Comparison of ENCODE assay signal across 21 cellular contexts in genomic region chr5:181063514-181063913, GRCh38. TPM values are rescaled to one million over a fixed set of nuclear protein-coding genes. Genes with fewer than 3 reads are reported as not detected.
A peak's percentile ranks its signal among the peaks of the same experiment; 100 is the strongest.
DNase-seq lines count a peak whose midpoint lies in the region; ATAC-seq and TF ChIP-seq lines count a peak whose summit lies in the region.
"Had no signal": no experiment of that assay in that cellular context is flagged by ENCODE, and none has a peak within 500 bp of the region (broad histone marks: within the 10 kb centered on the region; RNA-seq: fewer than 3 reads in every experiment).

No MANE protein-coding gene starts in this region.

- H2BK12ac ChIP-seq in trophoblast cell (ENCODE audit: low read length): no peak overlapping the region

- H3K27ac ChIP-seq in trophoblast cell (ENCODE audit: low read depth, low read length) (no peak overlapping the region), sigmoid colon (no peak overlapping the region)
- H3K27ac ChIP-seq: BLaER1 treated with 17β-estradiol and CSF1 and Interleukin-3, amounts not matched to agents 10 nM and 100 nM had no signal

- no CpG with 5 or more reads among the region's 8 CpGs for WGBS in trophoblast cell (ENCODE audit: extremely low coverage, insufficient coverage, insufficient read length)
- 89 to 93% methylated on average over 8 of the region's 8 CpGs for WGBS in sigmoid colon, 2 donors

- no peak for TF ChIP-seq EP300 in sigmoid colon (IDR thresholded peaks at IDR 0.05)

- peaks cover 20% of the 10 kb centered on the region for H3K9me3 ChIP-seq in trophoblast cell (ENCODE audit: insufficient read depth, low read depth, low read length)
- no peaks in the 10 kb centered on the region for H3K9me3 ChIP-seq in mucosa of descending colon
- H3K9me3 ChIP-seq in sigmoid colon: peaks cover 0 to under 1% (median 0%) of the 10 kb centered on the region in 4 donors

- H3K4me3 ChIP-seq in HFF-Myc (replicated peaks; ENCODE audit: low read depth, low read length) (no peak overlapping the region), trophoblast cell (ENCODE audit: low read depth, low read length) (no peak overlapping the region), mucosa of descending colon (no peak overlapping the region), sigmoid colon (no peak overlapping the region)
- H3K4me3 ChIP-seq: BLaER1 treated with 17β-estradiol and CSF1 and Interleukin-3, amounts not matched to agents 10 nM and 100 nM had no signal

- no peak overlapping the region for H3K27ac Mint-ChIP-seq in activated CD8-positive, alpha-beta memory T cell treated with anti-CD3 and anti-CD28 coated beads, Interleukin-2, amount 10 ng/mL, durations not matched to agents 7 days and 5 days
- H3K27ac Mint-ChIP-seq in activated T-helper 17 cell treated with anti-CD3 and anti-CD28 coated beads, Interleukin-2, amount 50 U/mL, for 72 hours: no peak overlapping the region
- H3K27ac Mint-ChIP-seq: CD4-positive, CD25-positive, alpha-beta regulatory T cell; H9; HFFc6 had no signal

- H3K4me1 Mint-ChIP-seq in activated CD8-positive, alpha-beta memory T cell treated with anti-CD3 and anti-CD28 coated beads, Interleukin-2, amount 10 ng/mL, durations not matched to agents 7 days and 5 days: no peaks in the 10 kb centered on the region
- H3K4me1 Mint-ChIP-seq in activated T-helper 17 cell treated with anti-CD3 and anti-CD28 coated beads, Interleukin-2, amount 50 U/mL, for 72 hours: no peaks in the 10 kb centered on the region

- peak overlapping the region; percentile 8 for H3K9ac ChIP-seq in trophoblast cell (ENCODE audit: low read length)
- H3K9ac ChIP-seq: BLaER1 treated with 17β-estradiol and CSF1 and Interleukin-3, amounts not matched to agents 10 nM and 100 nM had no signal

- no peak overlapping the region for H2AK5ac ChIP-seq in trophoblast cell (ENCODE audit: low read length)

- intact Hi-C loops in mucosa of descending colon (cut with DNase I, micrococcal nuclease): no loop called here
- intact Hi-C loops in sigmoid colon (cut with DNase I): no loop called here

- H3K4me2 ChIP-seq in trophoblast cell (ENCODE audit: low read length): no peak overlapping the region
- H3K4me2 ChIP-seq: BLaER1 treated with 17β-estradiol and CSF1 and Interleukin-3, amounts not matched to agents 10 nM and 100 nM had no signal

- H3K4me1 ChIP-seq in trophoblast cell (ENCODE audit: control insufficient read depth in 1 of 2, insufficient read depth in 2 of 2, low read length in 2 of 2): peaks cover 4 to 6% of the 10 kb centered on the region in 2 experiments
- H3K4me1 ChIP-seq in mucosa of descending colon (ENCODE audit: low read depth): no peaks in the 10 kb centered on the region
- H3K4me1 ChIP-seq in sigmoid colon: peaks cover 0 to 6% (median 2%) of the 10 kb centered on the region in 4 donors

- H3K18ac ChIP-seq in trophoblast cell (ENCODE audit: low read length): no peak overlapping the region

- TF ChIP-seq CTCF in HFF-Myc (IDR thresholded peaks at IDR 0.05; ENCODE audit: low read depth, low read length, missing control alignments) (no peak), mucosa of descending colon (IDR thresholded peaks at IDR 0.05) (no peak), sigmoid colon (IDR thresholded peaks at IDR 0.05) (no peak)

- H4K91ac ChIP-seq in trophoblast cell (ENCODE audit: low read depth, low read length): no peak overlapping the region

- no peak overlapping the region for H2BK120ac ChIP-seq in trophoblast cell (ENCODE audit: insufficient read depth, low read length, poor library complexity)

- H3K23ac ChIP-seq in trophoblast cell (ENCODE audit: low read length): no peak overlapping the region

- H3K4me3 Mint-ChIP-seq in activated CD8-positive, alpha-beta memory T cell treated with anti-CD3 and anti-CD28 coated beads, Interleukin-2, amount 10 ng/mL, durations not matched to agents 7 days and 5 days: no peak overlapping the region
- no peak overlapping the region for H3K4me3 Mint-ChIP-seq in activated T-helper 17 cell treated with anti-CD3 and anti-CD28 coated beads, Interleukin-2, amount 50 U/mL, for 72 hours
- H3K4me3 Mint-ChIP-seq: CD4-positive, CD25-positive, alpha-beta regulatory T cell; HFFc6 had no signal

- H4K12ac ChIP-seq in trophoblast cell (ENCODE audit: low read depth, low read length): no peak overlapping the region

- no peaks in the 10 kb centered on the region for H3K36me3 Mint-ChIP-seq in activated CD8-positive, alpha-beta memory T cell treated with anti-CD3 and anti-CD28 coated beads, Interleukin-2, amount 10 ng/mL, durations not matched to agents 7 days and 5 days
- no peaks in the 10 kb centered on the region for H3K36me3 Mint-ChIP-seq in activated T-helper 17 cell treated with anti-CD3 and anti-CD28 coated beads, Interleukin-2, amount 50 U/mL, for 72 hours (ENCODE audit: low read depth)
- H3K36me3 Mint-ChIP-seq: CD4-positive, CD25-positive, alpha-beta regulatory T cell had no signal

- H2BK5ac ChIP-seq in trophoblast cell (ENCODE audit: low read depth, low read length, poor library complexity): no peak overlapping the region

- H3K27me3 Mint-ChIP-seq in activated CD8-positive, alpha-beta memory T cell treated with anti-CD3 and anti-CD28 coated beads, Interleukin-2, amount 10 ng/mL, durations not matched to agents 7 days and 5 days: peaks cover 59% of the 10 kb centered on the region
- peaks cover 58% of the 10 kb centered on the region for H3K27me3 Mint-ChIP-seq in activated T-helper 17 cell treated with anti-CD3 and anti-CD28 coated beads, Interleukin-2, amount 50 U/mL, for 72 hours

- H3K27me3 ChIP-seq in trophoblast cell (ENCODE audit: insufficient read depth, low read length): peaks cover 23% of the 10 kb centered on the region
- peaks cover 14 to 84% (median 32%) of the 10 kb centered on the region in 3 donors for H3K27me3 ChIP-seq in sigmoid colon
- H3K27me3 ChIP-seq: BLaER1 treated with 17β-estradiol and CSF1 and Interleukin-3, amounts not matched to agents 10 nM and 100 nM had no signal

- no peaks in the 10 kb centered on the region for H3K9me3 Mint-ChIP-seq in activated CD8-positive, alpha-beta memory T cell treated with anti-CD3 and anti-CD28 coated beads, Interleukin-2, amount 10 ng/mL, durations not matched to agents 7 days and 5 days (ENCODE audit: low read depth)
- H3K9me3 Mint-ChIP-seq in activated T-helper 17 cell treated with anti-CD3 and anti-CD28 coated beads, Interleukin-2, amount 50 U/mL, for 72 hours: no peaks in the 10 kb centered on the region
- H3K9me3 Mint-ChIP-seq: HFFc6 had no signal

- H3K4ac ChIP-seq in trophoblast cell (ENCODE audit: low read depth, low read length): no peak overlapping the region

- no peak overlapping the region for H4K8ac ChIP-seq in trophoblast cell (ENCODE audit: low read depth, low read length)

- TF ChIP-seq POLR2A in sigmoid colon (IDR thresholded peaks at IDR 0.05): no peak

- no peaks in the 10 kb centered on the region for H3K36me3 ChIP-seq in trophoblast cell (ENCODE audit: control insufficient read depth in 1 of 2, insufficient read depth in 2 of 2, low read length in 2 of 2)
- H3K36me3 ChIP-seq in mucosa of descending colon (ENCODE audit: low read depth): no peaks in the 10 kb centered on the region
- H3K36me3 ChIP-seq in sigmoid colon: no peaks in the 10 kb centered on the region

- ATAC-seq in activated CD8-positive, alpha-beta memory T cell treated with anti-CD3 and anti-CD28 coated beads, Interleukin-2, amount 10 ng/mL, durations not matched to agents 7 days and 5 days: no peak
- peak; percentile 64 for ATAC-seq in activated T-helper 17 cell treated with anti-CD3 and anti-CD28 coated beads, Interleukin-2, amount 50 U/mL, for 72 hours (replicated peaks)
- ATAC-seq in mucosa of descending colon: no peak

- no peak overlapping the region for H2AFZ ChIP-seq in trophoblast cell (ENCODE audit: insufficient read depth, low read length, poor library complexity)

- no peaks in the 10 kb centered on the region for H3K79me1 ChIP-seq in trophoblast cell (ENCODE audit: low read length)

- CTCF ChIA-PET in activated CD8-positive, alpha-beta memory T cell treated with anti-CD3 and anti-CD28 coated beads, Interleukin-2, amount 10 ng/mL, durations not matched to agents 7 days and 5 days (lab: Charles Lee): no interaction called here

- DNase-seq in activated CD8-positive, alpha-beta memory T cell treated with anti-CD3 and anti-CD28 coated beads, Interleukin-2, amount 10 ng/mL, durations not matched to agents 7 days and 5 days: peak; percentile 19
- no peak for DNase-seq in activated CD8-positive, alpha-beta memory T cell treated with anti-CD3 and anti-CD28 coated beads for 24 hours
- DNase-seq in HFF-Myc (ENCODE audit: extremely low read depth, low read depth) (peak; percentile 6), trophoblast cell (no peak), mucosa of descending colon (no peak), sigmoid colon (no peak)
- DNase-seq in activated naive CD4-positive, alpha-beta T cell (lab: John Stamatoyannopoulos, UW): no peak
- DNase-seq: ACHN; Calu3; CD4-positive, CD25-positive, alpha-beta regulatory T cell; DMS 273 treated with DMSO at 0.1 percent for 48 hours; DMS79 treated with DMSO at 0.1 percent for 48 hours; GF-D8; GOT3; H9; HFFc6; IMR-90; KG1 had no signal

- no peaks in the 10 kb centered on the region for H3K79me2 ChIP-seq in trophoblast cell (ENCODE audit: control insufficient read depth, insufficient read depth, low read length, poor library complexity)

- H3K14ac ChIP-seq in trophoblast cell (ENCODE audit: low read length): no peak overlapping the region

RNA-seq across cellular contexts. Expression of gene BTNL9, which starts 23.4 kb away (rescaled TPM):
- total RNA-seq in activated CD8-positive, alpha-beta memory T cell treated with anti-CD3 and anti-CD28 coated beads, Interleukin-2, amount 10 ng/mL, durations not matched to agents 7 days and 5 days: not detected
- total RNA-seq in activated T-helper 17 cell treated with anti-CD3 and anti-CD28 coated beads, Interleukin-2, amount 50 U/mL, for 72 hours: under 1 TPM in 1 of 2 donors, not detected in 1; 0.16 TPM
- 0.03 and 0.12 TPM in 2 replicates for polyA plus RNA-seq in trophoblast cell (2013)
- total RNA-seq in mucosa of descending colon (10 to 100 TPM in 1 of 3 donors, 1 to 10 TPM in 2; 1.2 to 12.7 (median 3.2) TPM), sigmoid colon (10 to 100 TPM in 1 of 4 donors, 1 to 10 TPM in 3; 4.2 to 34.9 (median 7.1) TPM)
- polyA plus RNA-seq in sigmoid colon: 1 to 10 TPM in 2 of 3 donors, under 1 TPM in 1; 0.46 to 5.0 (median 1.8) TPM
- total RNA-seq: A172; CD4-positive, CD25-positive, alpha-beta regulatory T cell; HFFc6; IMR-90 had no signal
- polyA plus RNA-seq: CD4-positive, CD25-positive, alpha-beta regulatory T cell; IMR-90 had no signal

Comparison
In these comparisons a context has a peak if more than half of its experiments do, and no peak if none do; other contexts are left out.
1. DNase-seq: peak in activated CD8-positive, alpha-beta memory T cell treated with anti-CD3 and anti-CD28 coated beads, Interleukin-2, amount 10 ng/mL, durations not matched to agents 7 days and 5 days (single experiment) and HFF-Myc (single experiment); none in activated CD8-positive, alpha-beta memory T cell treated with anti-CD3 and anti-CD28 coated beads for 24 hours (single experiment), trophoblast cell (0 of 2), mucosa of descending colon (0 of 3), activated naive CD4-positive, alpha-beta T cell (0 of 4) and sigmoid colon (single experiment).